1 cellular context compared by ENCODE assay signal in genomic region chr20:57664476-57664875, GRCh38.
TF ChIP-seq lines count a peak whose summit lies in the region.

No MANE protein-coding gene starts in this region.

TF ChIP-seq in IMR-90, 13 proteins besides CTCF, POLR2A, EP300 and RAD21:
- TF ChIP-seq MAZ (IDR thresholded peaks at IDR 0.05; ENCODE audit: borderline replicate concordance, low read depth, low read length) (no peak), RCOR1 (IDR thresholded peaks at IDR 0.05; ENCODE audit: insufficient replicate concordance, low read length) (no peak), FOS (IDR thresholded peaks at IDR 0.05; ENCODE audit: low read depth, low read length) (no peak), MXI1 (IDR thresholded peaks at IDR 0.05; ENCODE audit: borderline replicate concordance, low read depth, low read length) (no peak), ELK1 (IDR thresholded peaks at IDR 0.05; ENCODE audit: borderline replicate concordance, low read depth, low read length) (no peak), MAFK (IDR thresholded peaks at IDR 0.05; ENCODE audit: low read depth, low read length) (no peak), NFE2L2 (IDR thresholded peaks at IDR 0.05; ENCODE audit: low read depth, low read length) (no peak), CEBPB (IDR thresholded peaks at IDR 0.05; ENCODE audit: low read depth, low read length) (no peak), USF2 (IDR thresholded peaks at IDR 0.05; ENCODE audit: low read depth, low read length) (no peak), RFX5 (IDR thresholded peaks at IDR 0.05; ENCODE audit: low read depth, low read length) (no peak), BHLHE40 (IDR thresholded peaks at IDR 0.05; ENCODE audit: low read depth, low read length) (no peak), CHD1 (IDR thresholded peaks at IDR 0.05; ENCODE audit: low read depth, low read length) (no peak), SMC3 (IDR thresholded peaks at IDR 0.05; ENCODE audit: low read depth, low read length) (no peak)
